8 cellular contexts compared by ENCODE assay signal in genomic region chr6:4637691-4638433, GRCh38.
DNase-seq lines count a peak whose midpoint lies in the region; ATAC-seq lines count a peak whose summit lies in the region.

No MANE protein-coding gene starts in this region.

- H3K4ac ChIP-seq in mesendoderm (ENCODE audit: low read depth, low read length), result no peak overlapping the region

- no peaks in the 10 kb centered on the region for H3K4me1 ChIP-seq in mesendoderm (ENCODE audit: control insufficient read depth, low read depth, low read length)

- no peak overlapping the region for H3K9ac ChIP-seq in mesendoderm (ENCODE audit: low read length)

- H3K23ac ChIP-seq in mesendoderm (ENCODE audit: low read length), result no peak overlapping the region

- DNase-seq in amniotic epithelial cell (ENCODE audit: low read depth), result peak; percentile 57
- DNase-seq in stimulated activated CD4-positive, alpha-beta T cell treated with anti-CD3 and anti-CD28 coated beads, Interleukin-2, amount 100 ng/mL, for 4 hours (ENCODE audit: low read depth), result peak; percentile 2
- no peak for DNase-seq in NCI-H1417 treated with DMSO at 0.1 percent for 48 hours (lab: John Stamatoyannopoulos, UW)
- no peak for DNase-seq in NCI-H526 (lab: John Stamatoyannopoulos, UW)
- no peak for DNase-seq in ureter (ENCODE audit: low spot score)
- no peak for DNase-seq in mesendoderm

- no peak overlapping the region for H3K56ac ChIP-seq in mesendoderm (ENCODE audit: low read length)

- no peak overlapping the region for H2BK5ac ChIP-seq in mesendoderm (ENCODE audit: low read length)

- H3K18ac ChIP-seq in mesendoderm (ENCODE audit: low read length), result no peak overlapping the region

- H4K5ac ChIP-seq in mesendoderm (ENCODE audit: low read length), result no peak overlapping the region

- H3K27me3 ChIP-seq in mesendoderm (ENCODE audit: insufficient read depth, low read length, poor library complexity), result no peaks in the 10 kb centered on the region

- H3K4me3 ChIP-seq in mesendoderm (ENCODE audit: low read length), result no peak overlapping the region

- H2AK5ac ChIP-seq in mesendoderm (ENCODE audit: low read length), result no peak overlapping the region

- H2BK120ac ChIP-seq in mesendoderm (ENCODE audit: low read depth, low read length), result no peak overlapping the region

- no CpG with 5 or more reads among the region's 5 CpGs for WGBS in mesendoderm (ENCODE audit: extremely low coverage, insufficient coverage, low lambda C conversion rate)

- H4K8ac ChIP-seq in mesendoderm (ENCODE audit: low read depth, low read length), result no peak overlapping the region

- H3K79me2 ChIP-seq in mesendoderm (ENCODE audit: control insufficient read depth, insufficient read depth, low read length), result no peaks in the 10 kb centered on the region

- H3K79me1 ChIP-seq in mesendoderm (ENCODE audit: low read length), result no peaks in the 10 kb centered on the region

- no peaks in the 10 kb centered on the region for H3K36me3 ChIP-seq in mesendoderm (ENCODE audit: control insufficient read depth, insufficient read depth, low read length)

- H3K27ac ChIP-seq in mesendoderm (ENCODE audit: low read depth, low read length), result no peak overlapping the region

- H2BK15ac ChIP-seq in mesendoderm (replicated peaks; ENCODE audit: low read depth), result no peak overlapping the region

- H3K4me2 ChIP-seq in mesendoderm (ENCODE audit: low read length), result no peak overlapping the region

- ATAC-seq in GM18867 (IDR thresholded peaks at IDR 0.05; ENCODE audit: unreplicated experiment) (peak; percentile 93), HG03159 (IDR thresholded peaks at IDR 0.05; ENCODE audit: unreplicated experiment) (peak; percentile 76)

Comparison
In these comparisons a context has a peak if more than half of its experiments do, and no peak if none do; other contexts are left out.
1. DNase-seq: peak in amniotic epithelial cell (single experiment) and stimulated activated CD4-positive, alpha-beta T cell treated with anti-CD3 and anti-CD28 coated beads, Interleukin-2, amount 100 ng/mL, for 4 hours (single experiment); none in NCI-H1417 treated with DMSO at 0.1 percent for 48 hours (single experiment), NCI-H526 (0 of 2), ureter (single experiment) and mesendoderm (single experiment).